Comparison of ENCODE assay signal across 11 cellular contexts in the genomic region with DNA sequence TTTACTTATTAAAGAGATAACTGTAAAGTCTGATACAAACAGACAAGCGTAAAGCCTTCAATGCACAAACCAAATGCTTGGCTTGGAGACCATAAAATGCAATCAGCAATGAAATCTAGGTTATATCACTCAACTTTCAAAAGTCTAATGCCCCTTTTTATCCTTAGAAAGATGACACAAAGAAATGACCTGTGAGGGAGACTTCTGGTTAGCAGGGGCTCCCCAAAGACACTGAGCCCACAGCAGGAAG.
A peak's percentile ranks its signal among the peaks of the same experiment; 100 is the strongest.
DNase-seq lines count a peak whose midpoint lies in the region; ATAC-seq and TF ChIP-seq lines count a peak whose summit lies in the region.
"Had no signal": no experiment of that assay in that cellular context is flagged by ENCODE, and none has a peak within 500 bp of the region (broad histone marks: within the 10 kb centered on the region; RNA-seq: fewer than 3 reads in every experiment).

No MANE protein-coding gene starts in this region.

- peak overlapping the region; percentile 69 for H3K4me3 Mint-ChIP-seq in activated CD4-positive, alpha-beta memory T cell treated with anti-CD3 and anti-CD28 coated beads, Interleukin-2, amount 10 ng/mL, durations not matched to agents 7 days and 5 days
- H3K4me3 Mint-ChIP-seq in naive thymus-derived CD8-positive, alpha-beta T cell: peak overlapping the region; percentile 76 to 91 (median 86)

- H3K27me3 Mint-ChIP-seq in activated CD4-positive, alpha-beta memory T cell treated with anti-CD3 and anti-CD28 coated beads, Interleukin-2, amount 10 ng/mL, durations not matched to agents 7 days and 5 days: no peaks in the 10 kb centered on the region
- H3K27me3 Mint-ChIP-seq in naive thymus-derived CD8-positive, alpha-beta T cell: no peaks in the 10 kb centered on the region

- H3K9ac ChIP-seq in BLaER1: peak overlapping the region; percentile 65

- peak overlapping the region; percentile 84 for H3K4me2 ChIP-seq in BLaER1

- CTCF ChIA-PET in activated CD4-positive, alpha-beta memory T cell treated with anti-CD3 and anti-CD28 coated beads, Interleukin-2, amount 10 ng/mL, durations not matched to agents 7 days and 5 days (lab: Charles Lee): interaction anchor here (1.2 to 6.2 kb wide), 7 partner anchors 13 to 170 kb away, joined by 3 to 32 read pairs (median 5); no protein-coding TSS in a partner anchor

- intact Hi-C loops in Right ventricle myocardium inferior (cut with DNase I): no loop called here

- peaks cover 25% of the 10 kb centered on the region for H3K36me3 ChIP-seq in BLaER1

- H3K9me3 Mint-ChIP-seq in activated CD4-positive, alpha-beta memory T cell treated with anti-CD3 and anti-CD28 coated beads, Interleukin-2, amount 10 ng/mL, durations not matched to agents 7 days and 5 days: no peaks in the 10 kb centered on the region
- H3K9me3 Mint-ChIP-seq in naive thymus-derived CD8-positive, alpha-beta T cell: no peaks in the 10 kb centered on the region

- H3K27me3 ChIP-seq in BLaER1: no peaks in the 10 kb centered on the region

- H3K27ac ChIP-seq in BLaER1: peak overlapping the region; percentile 75
- H3K27ac ChIP-seq: VCaP had no signal

- DNase-seq in activated CD4-positive, alpha-beta memory T cell treated with anti-CD3 and anti-CD28 coated beads, Interleukin-2, amount 10 ng/mL, durations not matched to agents 7 days and 5 days: peak; percentile 64
- no peak for DNase-seq in naive thymus-derived CD8-positive, alpha-beta T cell
- no peak for DNase-seq in Right ventricle myocardium inferior (ENCODE audit: missing footprints)
- no peak for DNase-seq in NCI-H1417 treated with DMSO at 0.1 percent for 48 hours (lab: John Stamatoyannopoulos, UW)
- DNase-seq in UCSD-AML1 (lab: John Stamatoyannopoulos, UW; ENCODE audit: unreplicated experiment): no peak
- DNase-seq: GDM1, SHP77 had no signal

- peaks cover 21% of the 10 kb centered on the region for H3K36me3 Mint-ChIP-seq in activated CD4-positive, alpha-beta memory T cell treated with anti-CD3 and anti-CD28 coated beads, Interleukin-2, amount 10 ng/mL, durations not matched to agents 7 days and 5 days (ENCODE audit: low read depth)
- peaks cover 0 to 5% (median 0%) of the 10 kb centered on the region in 3 donors for H3K36me3 Mint-ChIP-seq in naive thymus-derived CD8-positive, alpha-beta T cell

- H3K4me1 Mint-ChIP-seq in activated CD4-positive, alpha-beta memory T cell treated with anti-CD3 and anti-CD28 coated beads, Interleukin-2, amount 10 ng/mL, durations not matched to agents 7 days and 5 days: peaks cover 85% of the 10 kb centered on the region
- peaks cover 50 to 97% (median 95%) of the 10 kb centered on the region in 4 donors for H3K4me1 Mint-ChIP-seq in naive thymus-derived CD8-positive, alpha-beta T cell

- peaks cover 48% of the 10 kb centered on the region for H3K4me1 ChIP-seq in BLaER1

- POLR2A ChIA-PET in activated CD4-positive, alpha-beta memory T cell treated with anti-CD3 and anti-CD28 coated beads, Interleukin-2, amount 10 ng/mL, durations not matched to agents 7 days and 5 days (lab: Charles Lee): interaction anchor here (0.7 to 9.3 kb wide), 15 partner anchors 12 to 681 kb away, joined by 3 to 202 read pairs (median 10); no protein-coding TSS in a partner anchor
- POLR2A ChIA-PET in naive thymus-derived CD8-positive, alpha-beta T cell (lab: Charles Lee): interaction anchor here (0.9 to 8.6 kb wide), 13 partner anchors 10 to 95 kb away, joined by 3 to 153 read pairs (median 10); partner anchors contain the start of gene HIVEP2

- no peaks in the 10 kb centered on the region for H3K9me3 ChIP-seq in BLaER1

- ATAC-seq in naive thymus-derived CD8-positive, alpha-beta T cell: peak in 1 of 2 donors; percentile 5
- ATAC-seq in Right ventricle myocardium inferior: no peak
- no peak for ATAC-seq in HG03378 (IDR thresholded peaks at IDR 0.05; ENCODE audit: unreplicated experiment)

- peak overlapping the region; percentile 98 for H3K27ac Mint-ChIP-seq in activated CD4-positive, alpha-beta memory T cell treated with anti-CD3 and anti-CD28 coated beads, Interleukin-2, amount 10 ng/mL, durations not matched to agents 7 days and 5 days
- H3K27ac Mint-ChIP-seq in naive thymus-derived CD8-positive, alpha-beta T cell: peak overlapping the region; percentile 96 to 98 (median 97)

- no peak for TF ChIP-seq CTCF in GM12875 (IDR thresholded peaks at IDR 0.05; ENCODE audit: borderline replicate concordance, insufficient read depth, low read depth, low read length)

- H3K4me3 ChIP-seq in BLaER1 (peak overlapping the region; percentile 40; the same call in 1 of the 2 replicates), GM12875 (ENCODE audit: low read depth, low read length) (peak overlapping the region; percentile 24)

- peaks cover 100% of the 10 kb centered on the region for H4K20me1 ChIP-seq in BLaER1
